1 cellular context compared by ENCODE assay signal in the genomic region with DNA sequence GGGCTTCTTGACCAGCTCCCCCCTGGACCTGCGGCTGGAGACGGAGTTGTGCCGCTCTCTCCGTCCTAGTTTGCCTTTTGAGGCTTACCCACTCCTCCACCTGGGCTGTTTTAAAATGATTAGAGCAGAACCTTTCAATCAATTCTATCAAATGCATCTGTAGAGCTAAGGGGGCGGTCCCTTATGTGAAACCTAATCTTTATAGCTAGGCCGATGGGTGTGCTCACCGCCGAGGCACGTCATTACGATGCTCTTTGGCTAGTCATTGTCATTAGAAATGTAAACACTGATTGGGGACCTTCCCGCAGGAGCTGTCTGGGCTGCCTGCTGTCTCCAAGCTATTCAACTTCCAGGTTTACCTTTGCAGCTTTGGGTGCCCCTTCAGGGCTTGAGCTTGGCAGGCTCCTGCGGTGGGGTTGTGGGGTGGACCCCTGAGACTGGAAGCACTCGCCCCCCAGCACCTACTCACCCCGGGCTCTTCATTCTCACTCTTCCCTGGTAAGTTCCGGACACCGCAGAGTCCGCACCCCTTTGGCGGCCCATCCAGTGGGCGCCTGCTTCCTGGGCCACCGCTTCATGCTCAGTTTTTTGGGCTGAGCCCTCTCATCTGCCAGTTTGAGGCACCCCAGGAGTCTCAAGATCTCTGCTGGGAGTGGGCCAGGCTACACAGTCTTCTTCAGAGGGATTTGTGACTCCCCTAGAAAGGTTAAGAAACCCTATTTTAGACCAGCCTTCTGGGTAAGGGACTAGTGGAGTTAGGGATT.
TF ChIP-seq lines count a peak whose summit lies in the region.

No MANE protein-coding gene starts in this region.

TF ChIP-seq in K562, 482 proteins besides CTCF, POLR2A, EP300 and RAD21 (continues in another document):
- TF ChIP-seq, protein P1, sequence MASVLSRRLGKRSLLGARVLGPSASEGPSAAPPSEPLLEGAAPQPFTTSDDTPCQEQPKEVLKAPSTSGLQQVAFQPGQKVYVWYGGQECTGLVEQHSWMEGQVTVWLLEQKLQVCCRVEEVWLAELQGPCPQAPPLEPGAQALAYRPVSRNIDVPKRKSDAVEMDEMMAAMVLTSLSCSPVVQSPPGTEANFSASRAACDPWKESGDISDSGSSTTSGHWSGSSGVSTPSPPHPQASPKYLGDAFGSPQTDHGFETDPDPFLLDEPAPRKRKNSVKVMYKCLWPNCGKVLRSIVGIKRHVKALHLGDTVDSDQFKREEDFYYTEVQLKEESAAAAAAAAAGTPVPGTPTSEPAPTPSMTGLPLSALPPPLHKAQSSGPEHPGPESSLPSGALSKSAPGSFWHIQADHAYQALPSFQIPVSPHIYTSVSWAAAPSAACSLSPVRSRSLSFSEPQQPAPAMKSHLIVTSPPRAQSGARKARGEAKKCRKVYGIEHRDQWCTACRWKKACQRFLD (CRISPR knock-in tag; IDR thresholded peaks at IDR 0.05): 0 out of 2 replicates have a peak, but pooled peaks have one; percentile 25
- no peak for TF ChIP-seq ERF (CRISPR knock-in tag; IDR thresholded peaks at IDR 0.05)
- TF ChIP-seq FOXK2 (conservative IDR thresholded peaks at IDR 0.05 in 1 of 2, IDR thresholded peaks at IDR 0.05 in 1 of 2; ENCODE audit: low read depth in 2 of 2): peak; percentile 89 to 92
- TF ChIP-seq HIVEP1 (CRISPR knock-in tag; IDR thresholded peaks at IDR 0.05): no peak
- TF ChIP-seq NELFE (IDR thresholded peaks at IDR 0.05; ENCODE audit: insufficient read depth, insufficient read length): no peak
- TF ChIP-seq, protein P2, sequence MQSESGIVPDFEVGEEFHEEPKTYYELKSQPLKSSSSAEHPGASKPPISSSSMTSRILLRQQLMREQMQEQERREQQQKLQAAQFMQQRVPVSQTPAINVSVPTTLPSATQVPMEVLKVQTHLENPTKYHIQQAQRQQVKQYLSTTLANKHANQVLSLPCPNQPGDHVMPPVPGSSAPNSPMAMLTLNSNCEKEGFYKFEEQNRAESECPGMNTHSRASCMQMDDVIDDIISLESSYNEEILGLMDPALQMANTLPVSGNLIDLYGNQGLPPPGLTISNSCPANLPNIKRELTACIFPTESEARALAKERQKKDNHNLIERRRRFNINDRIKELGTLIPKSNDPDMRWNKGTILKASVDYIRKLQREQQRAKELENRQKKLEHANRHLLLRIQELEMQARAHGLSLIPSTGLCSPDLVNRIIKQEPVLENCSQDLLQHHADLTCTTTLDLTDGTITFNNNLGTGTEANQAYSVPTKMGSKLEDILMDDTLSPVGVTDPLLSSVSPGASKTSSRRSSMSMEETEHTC (IDR thresholded peaks at IDR 0.05): no peak
- TF ChIP-seq FOXA3 (CRISPR knock-in tag; conservative IDR thresholded peaks at IDR 0.05 in 1 of 2, IDR thresholded peaks at IDR 0.05 in 1 of 2): peak; percentile 75 to 96
- no peak for TF ChIP-seq ZBTB7A (IDR thresholded peaks at IDR 0.05; ENCODE audit: borderline replicate concordance, control insufficient read depth, low read depth, low read length)
- TF ChIP-seq MAFG (tag; conservative IDR thresholded peaks at IDR 0.05): 0 out of 2 replicates have a peak, but pooled peaks have one; percentile 47
- no peak for TF ChIP-seq TCF7L2 (IDR thresholded peaks at IDR 0.05; ENCODE audit: low read depth, low read length)
- TF ChIP-seq MAFF (IDR thresholded peaks at IDR 0.05; ENCODE audit: low read length): peak; percentile 9; the same call in 1 of the 2 replicates
- TF ChIP-seq MEF2A (IDR thresholded peaks at IDR 0.05; ENCODE audit: control insufficient read depth, low read depth, low read length): no peak
- TF ChIP-seq ZNF239 (CRISPR knock-in tag; IDR thresholded peaks at IDR 0.05): no peak
- peak; percentile 46 for TF ChIP-seq MAFK (IDR thresholded peaks at IDR 0.05; ENCODE audit: low read length)
- no peak for TF ChIP-seq VEZF1 (CRISPR knock-in tag; IDR thresholded peaks at IDR 0.05)
- TF ChIP-seq ATF1 (CRISPR knock-in tag; IDR thresholded peaks at IDR 0.05): no peak
- peak; percentile 76 for TF ChIP-seq ATF1 (tag; IDR thresholded peaks at IDR 0.05)
- TF ChIP-seq ETV6 (IDR thresholded peaks at IDR 0.05; ENCODE audit: borderline replicate concordance in 1 of 2, low read depth in 2 of 2, low read length in 1 of 2): no peak
- TF ChIP-seq ETV6 (CRISPR knock-in tag; IDR thresholded peaks at IDR 0.05; ENCODE audit: borderline replicate concordance): no peak
- TF ChIP-seq MAZ (CRISPR knock-in tag; conservative IDR thresholded peaks at IDR 0.05 in 1 of 2, IDR thresholded peaks at IDR 0.05 in 1 of 2): no peak
- TF ChIP-seq, protein P3, sequence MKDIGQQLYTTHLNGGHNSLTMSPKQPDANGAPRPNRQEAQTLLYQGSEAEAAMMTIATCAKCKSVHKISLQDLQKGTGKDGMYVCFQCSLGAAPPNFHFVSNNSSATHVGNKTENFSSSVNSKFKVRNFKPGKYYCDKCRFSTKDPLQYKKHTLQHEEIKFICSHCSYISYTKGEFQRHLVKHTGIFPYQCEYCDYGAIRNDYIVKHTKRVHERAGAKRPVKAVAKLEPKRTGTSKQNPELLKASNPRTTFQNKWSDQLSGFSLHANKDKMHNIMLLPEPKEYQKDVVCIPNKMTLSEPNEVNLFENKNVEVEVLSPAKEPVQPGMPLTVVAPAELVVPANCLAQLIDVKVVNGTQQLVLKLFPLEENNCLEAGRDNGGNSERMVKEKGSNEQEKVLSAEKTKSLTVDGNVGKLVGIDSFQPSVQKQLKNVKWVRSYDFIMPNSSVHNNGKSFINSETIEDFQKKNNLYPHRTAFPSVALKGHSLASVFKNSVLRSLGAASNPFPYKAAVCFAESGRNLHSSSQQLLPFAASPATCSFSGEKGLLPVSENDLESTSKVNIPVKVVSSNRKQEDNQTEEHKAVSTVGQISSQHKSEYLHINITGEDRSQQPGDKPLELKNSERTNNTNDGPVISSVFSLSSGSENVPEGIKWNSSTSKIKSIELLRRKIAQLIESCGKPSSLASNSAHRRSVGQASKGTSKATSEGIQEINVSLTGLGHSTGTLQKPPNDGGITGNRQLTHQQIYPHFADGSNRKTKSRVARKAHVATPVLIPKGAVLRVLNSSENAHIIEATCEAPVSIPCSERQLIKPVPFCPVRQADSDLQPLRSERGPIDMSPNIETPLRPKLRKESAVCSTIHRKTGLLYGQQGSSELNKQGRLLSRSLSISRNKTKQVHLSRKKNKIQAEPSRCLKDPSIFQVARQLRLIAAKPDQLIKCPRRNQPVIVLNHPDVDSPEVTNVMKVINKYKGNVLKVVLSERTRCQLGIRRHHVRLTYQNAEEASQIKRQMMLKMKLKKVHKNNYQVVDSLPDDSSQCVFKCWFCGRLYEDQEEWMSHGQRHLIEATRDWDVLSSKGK (CRISPR knock-in tag; IDR thresholded peaks at IDR 0.05): no peak
- TF ChIP-seq BCL6 (CRISPR knock-in tag; IDR thresholded peaks at IDR 0.05): no peak
- TF ChIP-seq ZFP36 (IDR thresholded peaks at IDR 0.05; ENCODE audit: low read depth, low read length, partially characterized antibody): no peak
- no peak for TF ChIP-seq SMAD2 (IDR thresholded peaks at IDR 0.05; ENCODE audit: low read depth, low read length)
- peak; percentile 84 for TF ChIP-seq CREM (IDR thresholded peaks at IDR 0.05; ENCODE audit: low read depth)
- TF ChIP-seq ZNF609 (CRISPR knock-in tag; IDR thresholded peaks at IDR 0.05; ENCODE audit: borderline replicate concordance): no peak
- 0 out of 2 replicates have a peak, but pooled peaks have one; percentile 14 for TF ChIP-seq E2F3 (CRISPR knock-in tag; IDR thresholded peaks at IDR 0.05)
- TF ChIP-seq HMGN3 (IDR thresholded peaks at IDR 0.05; ENCODE audit: borderline replicate concordance, extremely low read depth, insufficient read length, low read depth, low read length): no peak
- no peak for TF ChIP-seq MTF1 (CRISPR knock-in tag; IDR thresholded peaks at IDR 0.05; ENCODE audit: borderline replicate concordance)
- TF ChIP-seq, protein P4, sequence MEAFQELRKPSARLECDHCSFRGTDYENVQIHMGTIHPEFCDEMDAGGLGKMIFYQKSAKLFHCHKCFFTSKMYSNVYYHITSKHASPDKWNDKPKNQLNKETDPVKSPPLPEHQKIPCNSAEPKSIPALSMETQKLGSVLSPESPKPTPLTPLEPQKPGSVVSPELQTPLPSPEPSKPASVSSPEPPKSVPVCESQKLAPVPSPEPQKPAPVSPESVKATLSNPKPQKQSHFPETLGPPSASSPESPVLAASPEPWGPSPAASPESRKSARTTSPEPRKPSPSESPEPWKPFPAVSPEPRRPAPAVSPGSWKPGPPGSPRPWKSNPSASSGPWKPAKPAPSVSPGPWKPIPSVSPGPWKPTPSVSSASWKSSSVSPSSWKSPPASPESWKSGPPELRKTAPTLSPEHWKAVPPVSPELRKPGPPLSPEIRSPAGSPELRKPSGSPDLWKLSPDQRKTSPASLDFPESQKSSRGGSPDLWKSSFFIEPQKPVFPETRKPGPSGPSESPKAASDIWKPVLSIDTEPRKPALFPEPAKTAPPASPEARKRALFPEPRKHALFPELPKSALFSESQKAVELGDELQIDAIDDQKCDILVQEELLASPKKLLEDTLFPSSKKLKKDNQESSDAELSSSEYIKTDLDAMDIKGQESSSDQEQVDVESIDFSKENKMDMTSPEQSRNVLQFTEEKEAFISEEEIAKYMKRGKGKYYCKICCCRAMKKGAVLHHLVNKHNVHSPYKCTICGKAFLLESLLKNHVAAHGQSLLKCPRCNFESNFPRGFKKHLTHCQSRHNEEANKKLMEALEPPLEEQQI (IDR thresholded peaks at IDR 0.05): no peak
- no peak for TF ChIP-seq ZSCAN32 (CRISPR knock-in tag; IDR thresholded peaks at IDR 0.05)
- no peak for TF ChIP-seq ZC3H4 (CRISPR knock-in tag; IDR thresholded peaks at IDR 0.05; ENCODE audit: borderline replicate concordance)
- TF ChIP-seq, protein P5, sequence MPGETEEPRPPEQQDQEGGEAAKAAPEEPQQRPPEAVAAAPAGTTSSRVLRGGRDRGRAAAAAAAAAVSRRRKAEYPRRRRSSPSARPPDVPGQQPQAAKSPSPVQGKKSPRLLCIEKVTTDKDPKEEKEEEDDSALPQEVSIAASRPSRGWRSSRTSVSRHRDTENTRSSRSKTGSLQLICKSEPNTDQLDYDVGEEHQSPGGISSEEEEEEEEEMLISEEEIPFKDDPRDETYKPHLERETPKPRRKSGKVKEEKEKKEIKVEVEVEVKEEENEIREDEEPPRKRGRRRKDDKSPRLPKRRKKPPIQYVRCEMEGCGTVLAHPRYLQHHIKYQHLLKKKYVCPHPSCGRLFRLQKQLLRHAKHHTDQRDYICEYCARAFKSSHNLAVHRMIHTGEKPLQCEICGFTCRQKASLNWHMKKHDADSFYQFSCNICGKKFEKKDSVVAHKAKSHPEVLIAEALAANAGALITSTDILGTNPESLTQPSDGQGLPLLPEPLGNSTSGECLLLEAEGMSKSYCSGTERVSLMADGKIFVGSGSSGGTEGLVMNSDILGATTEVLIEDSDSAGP (CRISPR knock-in tag; IDR thresholded peaks at IDR 0.05): no peak
- TF ChIP-seq HDAC3 (IDR thresholded peaks at IDR 0.05; ENCODE audit: borderline replicate concordance, partially characterized antibody): no peak
- TF ChIP-seq TARDBP (IDR thresholded peaks at IDR 0.05): no peak
- TF ChIP-seq ZNF121 (CRISPR knock-in tag; conservative IDR thresholded peaks at IDR 0.05): no peak
- TF ChIP-seq MYBL2 (IDR thresholded peaks at IDR 0.05; ENCODE audit: low read depth): no peak
- no peak for TF ChIP-seq MYBL2 (CRISPR knock-in tag; IDR thresholded peaks at IDR 0.05; ENCODE audit: borderline replicate concordance)
- no peak for TF ChIP-seq FOXJ2 (tag; IDR thresholded peaks at IDR 0.05)
- no peak for TF ChIP-seq TCF15 (CRISPR knock-in tag; IDR thresholded peaks at IDR 0.05)
- no peak for TF ChIP-seq SNRNP70 (optimal IDR thresholded peaks at IDR 0.05; ENCODE audit: low read depth, low read length)
- no peak for TF ChIP-seq ELF4 (CRISPR knock-in tag; IDR thresholded peaks at IDR 0.05)
- TF ChIP-seq, protein P6, sequence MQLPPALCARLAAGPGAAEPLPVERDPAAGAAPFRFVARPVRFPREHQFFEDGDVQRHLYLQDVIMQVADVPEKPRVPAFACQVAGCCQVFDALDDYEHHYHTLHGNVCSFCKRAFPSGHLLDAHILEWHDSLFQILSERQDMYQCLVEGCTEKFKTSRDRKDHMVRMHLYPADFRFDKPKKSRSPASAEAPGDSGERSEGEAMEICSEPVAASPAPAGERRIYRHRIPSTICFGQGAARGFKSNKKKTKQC (CRISPR knock-in tag; IDR thresholded peaks at IDR 0.05): no peak
- TF ChIP-seq BRD4 (IDR thresholded peaks at IDR 0.05): no peak
